21 cellular contexts compared by ENCODE assay signal in the genomic region with DNA sequence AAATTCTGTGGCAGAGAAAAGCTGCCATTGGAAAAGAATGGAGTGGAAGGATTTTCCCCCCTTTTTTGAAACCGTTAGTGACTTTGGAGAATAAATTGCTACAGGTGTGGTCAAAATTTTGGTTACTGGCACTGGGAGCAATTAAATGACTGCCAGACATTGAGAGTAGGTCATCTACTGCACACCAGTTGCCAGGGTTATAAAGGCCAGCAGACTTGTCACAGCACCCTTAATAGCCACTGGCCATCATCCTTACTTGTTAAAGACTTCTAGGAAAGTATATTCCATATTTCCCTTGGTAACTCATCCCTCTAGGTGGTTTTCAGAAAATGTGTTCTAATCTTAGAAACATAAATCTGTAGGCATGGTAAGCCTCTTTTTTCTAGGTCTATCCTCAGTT. TPM values are rescaled to one million over a fixed set of nuclear protein-coding genes. Genes with fewer than 3 reads are reported as not detected.
DNase-seq lines count a peak whose midpoint lies in the region; ATAC-seq and TF ChIP-seq lines count a peak whose summit lies in the region.
"Had no signal": no experiment of that assay in that cellular context is flagged by ENCODE, and none has a peak within 500 bp of the region (broad histone marks: within the 10 kb centered on the region; RNA-seq: fewer than 3 reads in every experiment).

No MANE protein-coding gene starts in this region.

- H3K4me1 Mint-ChIP-seq in mesothelial cell of epicardium: peaks cover 37% of the 10 kb centered on the region

- H3K4me3 ChIP-seq in mammary epithelial cell (replicated peaks in 1 of 3; ENCODE audit: insufficient read depth in 1 of 3, low read depth in 2 of 3, low read length in 3 of 3): no peak overlapping the region
- H3K4me3 ChIP-seq in breast epithelium: no peak overlapping the region
- no peak overlapping the region for H3K4me3 ChIP-seq in psoas muscle
- H3K4me3 ChIP-seq: GM12878, GM23248, HAP-1 had no signal

- H3K27ac ChIP-seq in mammary epithelial cell (ENCODE audit: insufficient read depth, low read depth, low read length): no peak overlapping the region
- peak overlapping the region in 1 of 2 donors; percentile 20 for H3K27ac ChIP-seq in breast epithelium
- H3K27ac ChIP-seq in psoas muscle: peak overlapping the region; percentile 41
- H3K27ac ChIP-seq: GM23248, HL-60 had no signal

- H3K36me3 Mint-ChIP-seq in mesothelial cell of epicardium: no peaks in the 10 kb centered on the region

- H3K9me3 ChIP-seq in mammary epithelial cell (replicated peaks; ENCODE audit: insufficient read depth, low read length) (no peaks in the 10 kb centered on the region), breast epithelium (no peaks in the 10 kb centered on the region), psoas muscle (no peaks in the 10 kb centered on the region)
- H3K9me3 ChIP-seq: HAP-1 had no signal

- ATAC-seq in psoas muscle: peak; percentile 84 to 99 (median 93)
- ATAC-seq: GM12878, Right ventricle myocardium inferior had no signal

- WGBS in mammary epithelial cell (ENCODE audit: low coverage, missing lambda C conversion rate): 12% methylated on average over 1 of the region's 1 CpG
- WGBS in psoas muscle, 3 donors: 0 to 15% (median 0%) methylated on average over 1 of the region's 1 CpG

- peaks cover 95% of the 10 kb centered on the region for H3K79me2 ChIP-seq in mammary epithelial cell (ENCODE audit: insufficient read depth, low read length)

- H3K4me3 Mint-ChIP-seq in mesothelial cell of epicardium: no peak overlapping the region

- TF ChIP-seq POLR2A in breast epithelium (IDR thresholded peaks at IDR 0.05): no peak

- H3K36me3 ChIP-seq in mammary epithelial cell (ENCODE audit: insufficient read depth, low read length): no peaks in the 10 kb centered on the region
- H3K36me3 ChIP-seq in breast epithelium: no peaks in the 10 kb centered on the region
- no peaks in the 10 kb centered on the region for H3K36me3 ChIP-seq in psoas muscle (ENCODE audit: insufficient read depth in 1 of 2, low read depth in 1 of 2)
- H3K36me3 ChIP-seq: HAP-1 had no signal

- H3K4me1 ChIP-seq in mammary epithelial cell (ENCODE audit: insufficient read depth, low read length): peaks cover 17% of the 10 kb centered on the region
- H3K4me1 ChIP-seq in breast epithelium: peaks cover 0 to under 1% of the 10 kb centered on the region in 2 donors
- peaks cover 67% of the 10 kb centered on the region for H3K4me1 ChIP-seq in psoas muscle

- DNase-seq in mammary epithelial cell (no peak), breast epithelium (ENCODE audit: low spot score in 2 of 2) (no peak), NCI-H69 (lab: John Stamatoyannopoulos, UW) (peak; percentile 62), mesothelial cell of epicardium (ENCODE audit: low spot score in 2 of 2, unreplicated experiment in 2 of 2) (no peak), psoas muscle (no peak), dermis blood vessel endothelial cell (no peak), HEK293T (ENCODE audit: extremely low spot score) (no peak), EL (no peak)
- DNase-seq: CD4-positive, CD25-positive, alpha-beta regulatory T cell; DMS79 treated with DMSO at 0.1 percent for 48 hours; GM23248; KG1; NCI-H1092 treated with DMSO at 0.1 percent for 48 hours; NCI-H1436 treated with DMSO at 0.1 percent for 48 hours; NCI-H1930; NCI-H345; NCI-H524 had no signal

- H3K9me3 Mint-ChIP-seq in mesothelial cell of epicardium: no peaks in the 10 kb centered on the region

- BruUV-seq in mammary epithelial cell (replicated peaks; lab: Mats Ljungman, UMichigan): no TSS peak

- in situ Hi-C loops in mammary epithelial cell (cut with MboI; ENCODE audit: low sequenced_read_pairs in 2 of 2): no loop called here

- H3K4me2 ChIP-seq in mammary epithelial cell (ENCODE audit: insufficient read depth, low read depth, low read length): peak overlapping the region; percentile 77

- intact Hi-C loops in mammary epithelial cell (cut with micrococcal nuclease) (no loop called here), breast epithelium (cut with DNase I; ENCODE audit: low total_unique reads) (no loop called here), psoas muscle (cut with DNase I) (no loop called here)

- H3K27me3 ChIP-seq in mammary epithelial cell (ENCODE audit: insufficient read depth, low read length) (no peaks in the 10 kb centered on the region), breast epithelium (no peaks in the 10 kb centered on the region), psoas muscle (ENCODE audit: insufficient read depth in 3 of 3, low read length in 2 of 3) (no peaks in the 10 kb centered on the region)

- H3K9ac ChIP-seq in mammary epithelial cell (ENCODE audit: insufficient read depth, low read length): no peak overlapping the region
- H3K9ac ChIP-seq: GM23248 had no signal

- POLR2A ChIA-PET in HEK293T (lab: Yijun Ruan, JAX): no interaction called here

- no peaks in the 10 kb centered on the region for H4K20me1 ChIP-seq in mammary epithelial cell (ENCODE audit: insufficient read depth, low read length)

- TF ChIP-seq CTCF in mammary epithelial cell (conservative IDR thresholded peaks at IDR 0.05 in 1 of 2, IDR thresholded peaks at IDR 0.05 in 1 of 2; ENCODE audit: extremely low read depth in 1 of 2, insufficient read depth in 1 of 2, low read depth in 1 of 2, low read length in 2 of 2) (no peak), breast epithelium (IDR thresholded peaks at IDR 0.05) (no peak), mesothelial cell of epicardium (IDR thresholded peaks at IDR 0.05; ENCODE audit: unreplicated experiment) (no peak), psoas muscle (IDR thresholded peaks at IDR 0.05) (no peak)

- no peak overlapping the region for H2AFZ ChIP-seq in mammary epithelial cell (ENCODE audit: low read depth, low read length)
- H2AFZ ChIP-seq: GM23248 had no signal

- CTCF ChIA-PET in mammary epithelial cell (lab: Charles Lee; ENCODE audit: low non-redundant PET): no interaction called here
- CTCF ChIA-PET in HEK293T (lab: Yijun Ruan, JAX): no interaction called here

- dilution Hi-C loops in mammary epithelial cell (cut with HindIII; ENCODE audit: low sequenced_read_pairs): no loop called here

- no peaks in the 10 kb centered on the region for H3K27me3 Mint-ChIP-seq in mesothelial cell of epicardium (ENCODE audit: low read depth)
- H3K27me3 Mint-ChIP-seq: CD4-positive, CD25-positive, alpha-beta regulatory T cell had no signal

- peak overlapping the region; percentile 45 for H3K27ac Mint-ChIP-seq in mesothelial cell of epicardium

TF ChIP-seq in HEK293T, 16 proteins besides CTCF, POLR2A, EP300 and RAD21:
- TF ChIP-seq TARDBP (IDR thresholded peaks at IDR 0.05) (no peak), HDGF (IDR thresholded peaks at IDR 0.05; ENCODE audit: borderline replicate concordance) (no peak), ELF4 (IDR thresholded peaks at IDR 0.05) (no peak), SUZ12 (IDR thresholded peaks at IDR 0.05) (no peak), FOXK2 (IDR thresholded peaks at IDR 0.05) (no peak), L3MBTL2 (conservative IDR thresholded peaks at IDR 0.05) (no peak), SP1 (IDR thresholded peaks at IDR 0.05) (no peak), NFRKB (IDR thresholded peaks at IDR 0.05) (no peak), BHLHE40 (IDR thresholded peaks at IDR 0.05; ENCODE audit: borderline replicate concordance) (no peak), ZNF384 (IDR thresholded peaks at IDR 0.05) (no peak), FOXM1 (IDR thresholded peaks at IDR 0.05; ENCODE audit: borderline replicate concordance) (no peak), FOXA1 (IDR thresholded peaks at IDR 0.05) (no peak), ARNT (IDR thresholded peaks at IDR 0.05) (no peak), CTBP1 (IDR thresholded peaks at IDR 0.05; ENCODE audit: borderline replicate concordance) (no peak), LEF1 (IDR thresholded peaks at IDR 0.05; ENCODE audit: borderline replicate concordance) (no peak)
- TF ChIP-seq, protein P1, sequence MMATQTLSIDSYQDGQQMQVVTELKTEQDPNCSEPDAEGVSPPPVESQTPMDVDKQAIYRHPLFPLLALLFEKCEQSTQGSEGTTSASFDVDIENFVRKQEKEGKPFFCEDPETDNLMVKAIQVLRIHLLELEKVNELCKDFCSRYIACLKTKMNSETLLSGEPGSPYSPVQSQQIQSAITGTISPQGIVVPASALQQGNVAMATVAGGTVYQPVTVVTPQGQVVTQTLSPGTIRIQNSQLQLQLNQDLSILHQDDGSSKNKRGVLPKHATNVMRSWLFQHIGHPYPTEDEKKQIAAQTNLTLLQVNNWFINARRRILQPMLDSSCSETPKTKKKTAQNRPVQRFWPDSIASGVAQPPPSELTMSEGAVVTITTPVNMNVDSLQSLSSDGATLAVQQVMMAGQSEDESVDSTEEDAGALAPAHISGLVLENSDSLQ (IDR thresholded peaks at IDR 0.05): no peak
TF ChIP-seq in HEK293T: peak in this region for 0.

RNA-seq across cellular contexts. Expression of gene PIK3CA, which starts 8.0 kb away (rescaled TPM):
- total RNA-seq in mammary epithelial cell (10 to 100 TPM; 20.0 to 24.7 TPM), breast epithelium (10 to 100 TPM; 34.1 to 43.0 (median 38.4) TPM), mesothelial cell of epicardium (20.4 to 23.0 TPM (median 22.4 TPM) in 3 replicates), psoas muscle (10 to 100 TPM; 18.7 to 24.4 (median 20.0) TPM), dermis blood vessel endothelial cell (55.6 and 70.8 TPM in 2 replicates)
- polyA plus RNA-seq in mammary epithelial cell (6.4 TPM), psoas muscle (10 to 100 TPM in 1 of 3 donors, 1 to 10 TPM in 2; 5.6 to 17.3 (median 6.6) TPM)
- 24.8 TPM for polyA minus RNA-seq in mammary epithelial cell
